In genomic region chr16:4766875-4767628, GRCh38 we compare ENCODE assay signal across 8 cellular contexts. TPM values are rescaled to one million over a fixed set of nuclear protein-coding genes. Genes with fewer than 3 reads are reported as not detected.
DNase-seq lines count a peak whose midpoint lies in the region; ATAC-seq, FAIRE-seq and TF ChIP-seq lines count a peak whose summit lies in the region.

Gene ZNF500, minus strand, starts transcription at chr16:4767162. Its CDS starts 1,184 bp downstream, at chr16:4765978.

- H3K36me3 ChIP-seq in ascending aorta (peaks cover 19 to 24% of the 10 kb centered on the region in 2 donors), uterus (no peaks in the 10 kb centered on the region)

- H3K4me3 ChIP-seq in ascending aorta: peak within 1 kb of the TSS; percentile 78 to 99
- H3K4me3 ChIP-seq in right cardiac atrium (ENCODE audit: low read length): peak within 1 kb of the TSS; percentile 74
- peak within 1 kb of the TSS; percentile 71 to 88 for H3K4me3 ChIP-seq in uterus

- 4% methylated on average over 72 of the region's 72 CpGs for WGBS in right cardiac atrium

- DNase-seq in GM18507 (ENCODE audit: extremely low spot score, insufficient read length, low read depth): peak; percentile 89
- DNase-seq in NCI-H1930 (lab: John Stamatoyannopoulos, UW): peak; percentile 94 to 98
- DNase-seq in ascending aorta (ENCODE audit: low spot score in 2 of 2): peak; percentile 94 to 99
- peak; percentile 99 to 100 (median 100) for DNase-seq in right cardiac atrium
- peak; percentile 88 for DNase-seq in pulmonary artery endothelial cell (ENCODE audit: low read depth, low spot score)
- DNase-seq in uterus: peak; percentile 97 to 99

- H3K27me3 ChIP-seq in ascending aorta (no peaks in the 10 kb centered on the region), right cardiac atrium (ENCODE audit: control insufficient read depth, insufficient read depth) (no peaks in the 10 kb centered on the region), uterus (no peaks in the 10 kb centered on the region)

- peak; percentile 98 for FAIRE-seq in GM18507 (lab: Jason Lieb, UNC)

- H3K27ac ChIP-seq in ascending aorta: peak within 1 kb of the TSS; percentile 77 to 83
- H3K27ac ChIP-seq in right cardiac atrium (ENCODE audit: low read length): peak within 1 kb of the TSS; percentile 92
- peak within 1 kb of the TSS; percentile 91 to 92 for H3K27ac ChIP-seq in uterus

- ATAC-seq in HG02973 (IDR thresholded peaks at IDR 0.05; ENCODE audit: unreplicated experiment) (peak; percentile 79), right cardiac atrium (peak; percentile 95 to 97)

- TF ChIP-seq POLR2A in uterus (IDR thresholded peaks at IDR 0.05): peak; percentile 58 to 66

- H3K4me1 ChIP-seq in ascending aorta (peaks cover 8 to 23% of the 10 kb centered on the region in 2 donors), right cardiac atrium (ENCODE audit: control insufficient read depth, insufficient read depth, low read length) (peaks cover 2% of the 10 kb centered on the region), uterus (peaks cover 0 to 15% of the 10 kb centered on the region in 2 donors)

- H3K9me3 ChIP-seq in ascending aorta: no peaks in the 10 kb centered on the region
- no peaks in the 10 kb centered on the region for H3K9me3 ChIP-seq in right cardiac atrium (ENCODE audit: control insufficient read depth, low read length)
- H3K9me3 ChIP-seq in uterus: no peaks in the 10 kb centered on the region

- TF ChIP-seq CTCF in ascending aorta (IDR thresholded peaks at IDR 0.05) (no peak), uterus (IDR thresholded peaks at IDR 0.05) (peak in 2 of 4 experiments; percentile 9 to 11)

- intact Hi-C loops in T-helper 2 cell treated with Interferon-gamma antibody and Interleukin-4, amounts not matched to agents 100 ng/mL and 5 ng/mL, for 36 hours (cut with micrococcal nuclease): loop anchor here (1.0 to 10.0 kb wide), 3 partner anchors 35 to 342 kb away; partner anchors contain the start of genes DNAJA3, ROGDI and UBALD1
- intact Hi-C loops in ascending aorta (cut with DNase I): loop anchor here (2.0 to 5.0 kb wide), 2 partner anchors 150 to 330 kb away; partner anchors contain the start of gene EEF2KMT
- intact Hi-C loops in right cardiac atrium (cut with DNase I): no loop called here
- intact Hi-C loops in uterus (cut with DNase I; ENCODE audit: low total_unique reads): loop anchor here (5.0 kb wide), 1 partner anchor 35 kb away; the partner anchor contains the start of gene ROGDI

RNA-seq across cellular contexts. Expression of gene ZNF500, which starts in this region (rescaled TPM):
- total RNA-seq in T-helper 2 cell treated with Interferon-gamma antibody and Interleukin-4, amounts not matched to agents 100 ng/mL and 5 ng/mL, for 36 hours: 16.1 and 20.2 TPM in 2 replicates
- total RNA-seq in ascending aorta (13.7 TPM), right cardiac atrium (10 to 100 TPM in 1 of 4 donors, 1 to 10 TPM in 3; 6.8 to 10.7 (median 8.6) TPM), pulmonary artery endothelial cell (5.1 and 6.7 TPM in 2 replicates), uterus (10 to 100 TPM; 11.0 to 31.2 (median 20.2) TPM)
- 7.2 TPM for polyA plus RNA-seq in right cardiac atrium

Comparison
In these comparisons a context has a peak if more than half of its experiments do, and no peak if none do; other contexts are left out.
1. Peak in every context shown above with its lines: DNase-seq, ATAC-seq, H3K4me3 ChIP-seq and H3K27ac ChIP-seq.
2. intact Hi-C loops: an anchor here in T-helper 2 cell treated with Interferon-gamma antibody and Interleukin-4, amounts not matched to agents 100 ng/mL and 5 ng/mL, for 36 hours (1.0 to 10.0 kb wide), ascending aorta (2.0 to 5.0 kb wide) and uterus (5.0 kb wide); none called in right cardiac atrium.